In the genomic region with DNA sequence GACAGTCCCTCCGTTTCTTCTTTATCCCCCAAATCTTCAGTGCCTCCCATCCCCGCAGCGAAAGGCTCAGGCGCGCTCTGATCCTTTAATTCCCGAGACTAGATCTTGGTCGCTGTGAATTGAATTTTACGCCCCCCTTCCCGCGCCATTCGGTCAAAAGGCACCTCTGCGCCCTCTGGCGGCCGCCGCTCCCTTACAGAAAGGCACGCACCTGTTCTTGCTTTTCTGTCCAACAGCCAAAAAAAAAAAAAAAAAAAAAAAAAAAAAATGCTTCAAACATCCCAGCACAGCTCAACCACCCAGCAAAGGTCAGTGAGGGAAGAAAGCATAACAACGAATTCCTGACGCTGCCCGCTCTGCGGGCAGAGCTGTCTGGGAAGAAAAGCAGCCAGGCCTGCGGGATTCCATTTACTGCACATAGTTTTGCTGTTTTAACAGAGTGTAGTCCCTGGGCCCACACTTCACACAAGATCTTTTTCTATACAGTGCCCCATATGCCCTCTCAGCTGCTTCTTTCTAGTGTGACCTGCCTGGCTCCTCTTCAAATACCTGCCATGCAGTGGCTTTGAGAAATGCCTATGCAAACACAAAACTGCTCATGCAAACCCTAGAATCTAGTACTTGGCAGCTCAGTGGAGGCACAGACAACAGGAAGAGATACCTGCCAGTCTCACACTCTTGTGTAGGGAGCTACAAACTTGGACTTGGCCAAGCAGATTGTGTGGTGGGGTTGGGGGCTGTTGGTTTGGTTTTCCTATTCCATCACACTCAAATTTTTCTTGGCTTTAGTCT, we compare ENCODE assay signal across 8 cellular contexts. TPM values are rescaled to one million over a fixed set of nuclear protein-coding genes. Genes with fewer than 3 reads are reported as not detected.
DNase-seq lines count a peak whose midpoint lies in the region; FAIRE-seq and TF ChIP-seq lines count a peak whose summit lies in the region.

No MANE protein-coding gene starts in this region.

- H3K4me1 ChIP-seq in mononuclear cell (ENCODE audit: insufficient read depth, low read length) = peaks cover 51% of the 10 kb centered on the region

- peaks cover 12% of the 10 kb centered on the region for H3K27me3 Mint-ChIP-seq in endothelial cell (ENCODE audit: unreplicated experiment)

- in situ Hi-C loops in G401 (cut with HindIII; ENCODE audit: low sequenced_read_pairs) = no loop called here

- H3K4me1 Mint-ChIP-seq in endothelial cell (ENCODE audit: unreplicated experiment) = peaks cover 15% of the 10 kb centered on the region

- peak; percentile 75 for DNase-seq in G401 (ENCODE audit: low spot score)
- DNase-seq in HK-2 (ENCODE audit: unreplicated experiment) = peak; percentile 77
- peak; percentile 68 for DNase-seq in NOMO-1 treated with DMSO at 0.1 percent for 48 hours (lab: John Stamatoyannopoulos, UW; ENCODE audit: unreplicated experiment)
- DNase-seq in activated CD8-positive, alpha-beta memory T cell treated with anti-CD3 and anti-CD28 coated beads, Interleukin-2, amount 50 U/mL, for 1 hour (ENCODE audit: extremely low read depth) = peak; percentile 74
- peak; percentile 93 for DNase-seq in endothelial cell (ENCODE audit: low spot score)
- DNase-seq in stimulated activated CD8-positive, alpha-beta memory T cell treated with anti-CD3 and anti-CD28 coated beads, Interleukin-4, amount 100 ng/mL, for 4 hours (ENCODE audit: low read depth in 2 of 2, low spot score in 1 of 2) = peak; percentile 62 to 85
- DNase-seq in GM12891 (ENCODE audit: insufficient read length, low spot score) = no peak

- no peaks in the 10 kb centered on the region for H3K9me3 Mint-ChIP-seq in endothelial cell (ENCODE audit: unreplicated experiment)

- H3K27ac Mint-ChIP-seq in endothelial cell (ENCODE audit: unreplicated experiment) = peak overlapping the region; percentile 88

- peak; percentile 77 for TF ChIP-seq CTCF in endothelial cell (IDR thresholded peaks at IDR 0.05; ENCODE audit: unreplicated experiment)

- FAIRE-seq in GM12891 (lab: Jason Lieb, UNC) = no peak

- peaks cover 41% of the 10 kb centered on the region for H3K27me3 ChIP-seq in mononuclear cell (ENCODE audit: insufficient read depth, low read length)

- H3K4me3 ChIP-seq in mononuclear cell (ENCODE audit: low read length) = peak overlapping the region; percentile 40

- TF ChIP-seq POLR2A in GM12891 (IDR thresholded peaks at IDR 0.05; ENCODE audit: low read depth, low read length) = no peak

- peaks cover 22% of the 10 kb centered on the region for H3K36me3 Mint-ChIP-seq in endothelial cell (ENCODE audit: low read depth, unreplicated experiment)

- H3K9me3 ChIP-seq in mononuclear cell (ENCODE audit: low read depth, low read length) = no peaks in the 10 kb centered on the region

- H3K4me3 Mint-ChIP-seq in endothelial cell (ENCODE audit: unreplicated experiment) = peak overlapping the region; percentile 95

TF ChIP-seq in GM12891, 5 proteins besides CTCF, POLR2A, EP300 and RAD21:
- TF ChIP-seq POLR2AphosphoS5 (IDR thresholded peaks at IDR 0.05; ENCODE audit: low read depth, low read length) (no peak), POU2F2 (IDR thresholded peaks at IDR 0.05; ENCODE audit: low read depth, low read length) (no peak), SPI1 (IDR thresholded peaks at IDR 0.05; ENCODE audit: low read depth, low read length) (no peak), TAF1 (IDR thresholded peaks at IDR 0.05; ENCODE audit: low read depth, low read length) (no peak), PAX5 (IDR thresholded peaks at IDR 0.05; ENCODE audit: insufficient read depth, low read length, severe bottlenecking) (no peak)

RNA-seq across cellular contexts. Expression of gene ESAM, which starts 1.3 kb away (rescaled TPM):
- total RNA-seq in G401 (2014; rRNA removed; shearing (Covaris generic)) = not detected in 2 replicates
- total RNA-seq in endothelial cell (ENCODE audit: unreplicated experiment) (490 TPM), mononuclear cell (9.4 TPM)
- polyA plus RNA-seq in GM12891 (2012; ENCODE audit: low read depth, missing spikeins) = 17.2 TPM

RNA-seq across cellular contexts. Expression of gene VSIG2, which starts 11.3 kb away (rescaled TPM):
- total RNA-seq in G401 (2014; rRNA removed; shearing (Covaris generic)) = not detected in 2 replicates
- total RNA-seq in endothelial cell (ENCODE audit: unreplicated experiment) (8.6 TPM), mononuclear cell (0.42 TPM)
- polyA plus RNA-seq in GM12891 (2012; ENCODE audit: low read depth, missing spikeins) = 0.13 TPM

RNA-seq across cellular contexts. Expression of gene NRGN, which starts 23.6 kb away (rescaled TPM):
- 1.5 TPM in 1 of 2 replicates, not detected in the other for total RNA-seq in G401 (2014; rRNA removed; shearing (Covaris generic))
- 17.0 TPM for total RNA-seq in endothelial cell (ENCODE audit: unreplicated experiment)
- total RNA-seq in mononuclear cell = 58.9 TPM
- 1.4 TPM for polyA plus RNA-seq in GM12891 (2012; ENCODE audit: low read depth, missing spikeins)

RNA-seq across cellular contexts. Expression of gene MSANTD2, which starts 36.9 kb away (rescaled TPM):
- 12.2 and 13.5 TPM in 2 replicates for total RNA-seq in G401 (2014; rRNA removed; shearing (Covaris generic))
- total RNA-seq in endothelial cell (ENCODE audit: unreplicated experiment) = 32.4 TPM
- 3.6 TPM for total RNA-seq in mononuclear cell
- 2.7 TPM for polyA plus RNA-seq in GM12891 (2012; ENCODE audit: low read depth, missing spikeins)

Comparison
In these comparisons a context has a peak if more than half of its experiments do, and no peak if none do; other contexts are left out.
1. RNA of gene ESAM, which starts 1.3 kb away (total RNA-seq): 490 TPM in endothelial cell (single experiment); 9.4 TPM in mononuclear cell (single experiment) and not detected in G401; every median in the first group is over 10 times any median in the second.